ENCODE assay signal across 8 cellular contexts in genomic region chr7:129054438-129055293, GRCh38.
DNase-seq lines count a peak whose midpoint lies in the region; ATAC-seq and TF ChIP-seq lines count a peak whose summit lies in the region.

Gene TNPO3, minus strand, starts transcription at chr7:129055111. Its CDS starts 341 bp downstream, at chr7:129054770.

- H3K27me3 Mint-ChIP-seq in central memory CD8-positive, alpha-beta T cell = no peaks in the 10 kb centered on the region

- peak; percentile 57 for DNase-seq in AG09309 (ENCODE audit: low read depth)
- DNase-seq in NCI-H345 treated with DMSO at 0.1 percent for 48 hours (lab: John Stamatoyannopoulos, UW; ENCODE audit: unreplicated experiment) = peak; percentile 90
- peak; percentile 84 for DNase-seq in activated CD4-positive, CD25-positive, alpha-beta regulatory T cell treated with anti-CD3 and anti-CD28 coated beads, Interleukin-2, amount 50 U/mL, for 16 hours (ENCODE audit: low read depth, low spot score)
- DNase-seq in central memory CD8-positive, alpha-beta T cell (ENCODE audit: low spot score in 2 of 2) = peak; percentile 77 to 82
- DNase-seq in islet precursor cell = peak; percentile 97
- DNase-seq in stimulated activated CD4-positive, alpha-beta T cell treated with anti-CD3 and anti-CD28 coated beads, Interleukin-12 subunit alpha, Interleukin-12 subunit beta, amount 100 ng/mL, for 48 hours (ENCODE audit: low read depth in 2 of 3, low spot score in 1 of 3) = peak; percentile 83 to 92 (median 91)

- H3K9me3 Mint-ChIP-seq in central memory CD8-positive, alpha-beta T cell = no peaks in the 10 kb centered on the region

- peak; percentile 76 for TF ChIP-seq POLR2A in GM18951 (IDR thresholded peaks at IDR 0.05; ENCODE audit: extremely low read depth, insufficient read depth, insufficient read length)

- peak within 1 kb of the TSS; percentile 96 for H3K27ac Mint-ChIP-seq in central memory CD8-positive, alpha-beta T cell (ENCODE audit: low read depth)

- peak; percentile 85 for ATAC-seq in HG03196 (IDR thresholded peaks at IDR 0.05; ENCODE audit: unreplicated experiment)
- ATAC-seq in central memory CD8-positive, alpha-beta T cell (replicated peaks; ENCODE audit: extremely low read depth, poor library complexity, severe bottlenecking) = peak; percentile 84

- in situ Hi-C loops in GM18951 (cut with MboI; ENCODE audit: low sequenced_read_pairs, unreplicated experiment) = no loop called here

- H3K4me3 ChIP-seq in AG09309 (ENCODE audit: control insufficient read depth, low read depth, low read length) = peak within 1 kb of the TSS; percentile 55

- H3K36me3 Mint-ChIP-seq in central memory CD8-positive, alpha-beta T cell (ENCODE audit: insufficient read depth) = peaks cover 16% of the 10 kb centered on the region

- H3K4me1 Mint-ChIP-seq in central memory CD8-positive, alpha-beta T cell = peaks cover 35% of the 10 kb centered on the region

- H3K4me3 Mint-ChIP-seq in central memory CD8-positive, alpha-beta T cell = peak within 1 kb of the TSS; percentile 94

- TF ChIP-seq CTCF in AG09309 (IDR thresholded peaks at IDR 0.05; ENCODE audit: control insufficient read depth, insufficient read depth, low read depth, low read length, missing control alignments) = no peak

Comparison
In these comparisons a context has a peak if more than half of its experiments do, and no peak if none do; other contexts are left out.
1. Peak in every context shown above with its lines: DNase-seq, ATAC-seq and H3K4me3 ChIP-seq.